ENCODE assay signal across 1 cellular context in the genomic region with DNA sequence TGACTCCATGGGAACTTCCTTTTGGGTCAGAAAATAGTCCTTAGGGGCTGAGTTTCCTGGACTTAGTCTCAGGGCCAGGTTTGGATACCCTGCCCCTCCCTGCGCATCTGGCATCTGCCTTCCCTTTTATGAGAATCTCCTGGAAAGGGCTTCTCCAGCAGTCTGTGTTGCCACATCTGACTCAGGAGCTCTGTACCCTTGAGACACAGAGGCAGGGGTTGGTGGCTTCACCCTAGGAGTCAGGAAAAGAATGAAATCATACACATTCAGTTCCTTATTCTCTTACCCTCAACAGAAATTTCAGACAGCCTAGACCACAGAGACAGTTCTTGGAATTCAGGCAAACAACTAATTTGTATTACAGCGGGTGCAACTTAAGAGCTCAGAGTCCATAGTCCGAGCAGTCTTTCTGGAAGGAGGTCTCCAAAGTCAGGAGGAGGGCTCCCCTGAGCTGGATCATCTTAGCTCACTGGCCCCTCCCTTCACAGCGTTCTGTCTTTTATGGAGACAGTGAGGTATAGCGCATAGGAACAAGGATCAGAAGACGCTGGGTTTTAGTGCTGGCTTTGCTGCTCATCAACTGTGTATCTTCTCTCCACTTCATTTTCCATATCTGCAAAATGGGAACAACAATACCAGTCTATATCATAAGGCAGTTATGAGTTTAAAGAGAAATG.
TF ChIP-seq lines count a peak whose summit lies in the region.

No MANE protein-coding gene starts in this region.

TF ChIP-seq in HepG2, 621 proteins besides CTCF, POLR2A, EP300 and RAD21:
- 0 out of 2 replicates have a peak, but pooled peaks have one; percentile 26 for TF ChIP-seq ZNF629 (CRISPR knock-in tag; conservative IDR thresholded peaks at IDR 0.05)
- TF ChIP-seq ATM (IDR thresholded peaks at IDR 0.05; ENCODE audit: borderline replicate concordance) = no peak
